ENCODE assay signal across 8 cellular contexts in genomic region chr2:169828141-169828811, GRCh38. TPM values are rescaled to one million over a fixed set of nuclear protein-coding genes. Genes with fewer than 3 reads are reported as not detected.
A peak's percentile ranks its signal among the peaks of the same experiment; 100 is the strongest.
DNase-seq lines count a peak whose midpoint lies in the region; ATAC-seq and TF ChIP-seq lines count a peak whose summit lies in the region.

No MANE protein-coding gene starts in this region.

- ATAC-seq in HG02571 (IDR thresholded peaks at IDR 0.05; ENCODE audit: unreplicated experiment), result peak; percentile 29
- peak; percentile 13 for ATAC-seq in activated CD8-positive, alpha-beta memory T cell treated with anti-CD3 and anti-CD28 coated beads, Interleukin-2, amount 10 ng/mL, durations not matched to agents 7 days and 5 days
- ATAC-seq in HG03159 (IDR thresholded peaks at IDR 0.05; ENCODE audit: unreplicated experiment), result no peak

- H3K27ac Mint-ChIP-seq in activated CD8-positive, alpha-beta memory T cell treated with anti-CD3 and anti-CD28 coated beads, Interleukin-2, amount 10 ng/mL, durations not matched to agents 7 days and 5 days, result peak overlapping the region; percentile 82

- H3K27me3 Mint-ChIP-seq in activated CD8-positive, alpha-beta memory T cell treated with anti-CD3 and anti-CD28 coated beads, Interleukin-2, amount 10 ng/mL, durations not matched to agents 7 days and 5 days, result no peaks in the 10 kb centered on the region

- H3K4me3 ChIP-seq in epithelial cell of esophagus (ENCODE audit: low read length) (peak overlapping the region; percentile 76), mononuclear cell (ENCODE audit: low read length) (peak overlapping the region; percentile 71)

- H3K4me3 Mint-ChIP-seq in activated CD8-positive, alpha-beta memory T cell treated with anti-CD3 and anti-CD28 coated beads, Interleukin-2, amount 10 ng/mL, durations not matched to agents 7 days and 5 days, result peak overlapping the region; percentile 89

- peaks cover 44% of the 10 kb centered on the region for H3K4me1 Mint-ChIP-seq in activated CD8-positive, alpha-beta memory T cell treated with anti-CD3 and anti-CD28 coated beads, Interleukin-2, amount 10 ng/mL, durations not matched to agents 7 days and 5 days

- H3K36me3 Mint-ChIP-seq in activated CD8-positive, alpha-beta memory T cell treated with anti-CD3 and anti-CD28 coated beads, Interleukin-2, amount 10 ng/mL, durations not matched to agents 7 days and 5 days, result peaks cover 11% of the 10 kb centered on the region

- CTCF ChIA-PET in activated CD8-positive, alpha-beta memory T cell treated with anti-CD3 and anti-CD28 coated beads, Interleukin-2, amount 10 ng/mL, durations not matched to agents 7 days and 5 days (lab: Charles Lee), result interaction anchor here (0.9 to 2.5 kb wide), 6 partner anchors 10 to 103 kb away, joined by 3 to 7 read pairs (median 4); no protein-coding TSS in a partner anchor

- DNase-seq in Daoy (ENCODE audit: low read depth) (peak; percentile 59), NCI-H510A (lab: John Stamatoyannopoulos, UW) (peak; percentile 56), epithelial cell of esophagus (ENCODE audit: low read depth) (peak; percentile 74)
- DNase-seq in activated CD8-positive, alpha-beta memory T cell treated with anti-CD3 and anti-CD28 coated beads, Interleukin-2, amount 10 ng/mL, durations not matched to agents 7 days and 5 days, result peak; percentile 66
- peak; percentile 13 to 49 (median 25) for DNase-seq in stimulated activated naive CD4-positive, alpha-beta T cell (lab: John Stamatoyannopoulos, UW)

- H3K27me3 ChIP-seq in mononuclear cell (ENCODE audit: insufficient read depth, low read length), result no peaks in the 10 kb centered on the region

- H3K9me3 ChIP-seq in mononuclear cell (ENCODE audit: low read depth, low read length), result no peaks in the 10 kb centered on the region

- H3K4me1 ChIP-seq in mononuclear cell (ENCODE audit: insufficient read depth, low read length), result peaks cover 32% of the 10 kb centered on the region

- no peaks in the 10 kb centered on the region for H3K9me3 Mint-ChIP-seq in activated CD8-positive, alpha-beta memory T cell treated with anti-CD3 and anti-CD28 coated beads, Interleukin-2, amount 10 ng/mL, durations not matched to agents 7 days and 5 days (ENCODE audit: low read depth)

- no peak for TF ChIP-seq CTCF in epithelial cell of esophagus (IDR thresholded peaks at IDR 0.05; ENCODE audit: insufficient read depth, low read depth, low read length, missing control alignments)

RNA-seq across cellular contexts. Expression of gene UBR3, which starts 1.0 kb away (rescaled TPM):
- total RNA-seq in Daoy (2014; rRNA removed; shearing (Covaris generic)), result 16.3 and 19.7 TPM in 2 replicates
- 10 to 100 TPM; 21.3 to 23.2 TPM for total RNA-seq in activated CD8-positive, alpha-beta memory T cell treated with anti-CD3 and anti-CD28 coated beads, Interleukin-2, amount 10 ng/mL, durations not matched to agents 7 days and 5 days
- total RNA-seq in mononuclear cell, result 38.5 TPM

RNA-seq across cellular contexts. Expression of gene METTL5, which starts 3.6 kb away (rescaled TPM):
- total RNA-seq in Daoy (2014; rRNA removed; shearing (Covaris generic)), result 107 and 163 TPM in 2 replicates
- 10 to 100 TPM; 62.7 to 68.5 TPM for total RNA-seq in activated CD8-positive, alpha-beta memory T cell treated with anti-CD3 and anti-CD28 coated beads, Interleukin-2, amount 10 ng/mL, durations not matched to agents 7 days and 5 days
- 30.1 TPM for total RNA-seq in mononuclear cell

RNA-seq across cellular contexts. Expression of gene SSB, which starts 29.6 kb away (rescaled TPM):
- 172 and 179 TPM in 2 replicates for total RNA-seq in Daoy (2014; rRNA removed; shearing (Covaris generic))
- 10 to 100 TPM; 88.2 to 88.9 TPM for total RNA-seq in activated CD8-positive, alpha-beta memory T cell treated with anti-CD3 and anti-CD28 coated beads, Interleukin-2, amount 10 ng/mL, durations not matched to agents 7 days and 5 days
- total RNA-seq in mononuclear cell, result 93.2 TPM
